Comparison of ENCODE assay signal across 22 cellular contexts in genomic region chr12:67709367-67709954, GRCh38.
DNase-seq lines count a peak whose midpoint lies in the region; ATAC-seq, FAIRE-seq and TF ChIP-seq lines count a peak whose summit lies in the region.
"Had no signal": no experiment of that assay in that cellular context is flagged by ENCODE, and none has a peak within 500 bp of the region (broad histone marks: within the 10 kb centered on the region; RNA-seq: fewer than 3 reads in every experiment).

No MANE protein-coding gene starts in this region.

- H3K9me3 Mint-ChIP-seq in Caco-2 (ENCODE audit: unreplicated experiment), result peaks cover 9% of the 10 kb centered on the region
- H3K9me3 Mint-ChIP-seq in dendritic cell treated with granulocyte-macrophage colony-stimulating factor and Interleukin-4, amounts not matched to agents 40 ng/mL and 50 ng/mL, for 4 days, result no peaks in the 10 kb centered on the region
- H3K9me3 Mint-ChIP-seq: CD4-positive, alpha-beta memory T cell; GM23338 had no signal

- CTCF ChIA-PET in Caco-2 (lab: Charles Lee), result no interaction called here

- H3K27me3 Mint-ChIP-seq in Caco-2 (ENCODE audit: insufficient read depth, unreplicated experiment), result no peaks in the 10 kb centered on the region
- H3K27me3 Mint-ChIP-seq in dendritic cell treated with granulocyte-macrophage colony-stimulating factor and Interleukin-4, amounts not matched to agents 40 ng/mL and 50 ng/mL, for 4 days, result peaks cover 41% of the 10 kb centered on the region
- H3K27me3 Mint-ChIP-seq: CD4-positive, alpha-beta memory T cell had no signal

- no TSS peak for BruUV-seq in Caco-2 (replicated peaks; lab: Mats Ljungman, UMichigan)

- no peaks in the 10 kb centered on the region for H3K36me3 ChIP-seq in Caco-2 (ENCODE audit: control insufficient read depth, insufficient read depth, low read length)
- H3K36me3 ChIP-seq in right atrium auricular region, result no peaks in the 10 kb centered on the region
- no peaks in the 10 kb centered on the region for H3K36me3 ChIP-seq in muscle layer of duodenum (ENCODE audit: control insufficient read depth in 1 of 2, insufficient read depth in 2 of 2, low read length in 2 of 2)
- H3K36me3 ChIP-seq: BE2C, SJSA1 had no signal

- POLR2A ChIA-PET in Caco-2 (lab: Charles Lee), result no interaction called here

- H3K27me3 ChIP-seq in Caco-2 (replicated peaks; ENCODE audit: control insufficient read depth, insufficient read depth, low read length), result no peaks in the 10 kb centered on the region
- no peaks in the 10 kb centered on the region for H3K27me3 ChIP-seq in right atrium auricular region
- no peaks in the 10 kb centered on the region for H3K27me3 ChIP-seq in muscle layer of duodenum (ENCODE audit: low read depth, low read length)
- H3K27me3 ChIP-seq: BE2C had no signal

- H3K27ac ChIP-seq in right atrium auricular region (peak overlapping the region; percentile 35 to 87), muscle layer of duodenum (ENCODE audit: low read length) (peak overlapping the region; percentile 54)
- H3K27ac ChIP-seq: RWPE1, SJSA1 had no signal

- H3K36me3 Mint-ChIP-seq in Caco-2 (ENCODE audit: insufficient read depth, unreplicated experiment), result peaks cover 18% of the 10 kb centered on the region
- H3K36me3 Mint-ChIP-seq in dendritic cell treated with granulocyte-macrophage colony-stimulating factor and Interleukin-4, amounts not matched to agents 40 ng/mL and 50 ng/mL, for 4 days (ENCODE audit: low read depth), result no peaks in the 10 kb centered on the region
- H3K36me3 Mint-ChIP-seq: CD4-positive, alpha-beta memory T cell had no signal

- no peak for FAIRE-seq in RCC 7860 (lab: Jason Lieb, UNC)

- ATAC-seq in GM21526 (IDR thresholded peaks at IDR 0.05; ENCODE audit: low FRiP score, unreplicated experiment), result no peak
- ATAC-seq in HG02571 (IDR thresholded peaks at IDR 0.05; ENCODE audit: unreplicated experiment), result no peak
- ATAC-seq: GM23338 had no signal

- intact Hi-C loops in Caco-2 (cut with micrococcal nuclease; ENCODE audit: unreplicated experiment), result no loop called here
- intact Hi-C loops in dendritic cell treated with granulocyte-macrophage colony-stimulating factor and Interleukin-4, amounts not matched to agents 40 ng/mL and 50 ng/mL, for 4 days (cut with micrococcal nuclease), result no loop called here

- TF ChIP-seq CTCF in Caco-2 (IDR thresholded peaks at IDR 0.05; ENCODE audit: insufficient read depth in 1 of 2, low read depth in 1 of 2, low read length in 1 of 2, severe bottlenecking in 1 of 2, unreplicated experiment in 1 of 2) (no peak), right atrium auricular region (IDR thresholded peaks at IDR 0.05) (no peak)

- peaks cover 33% of the 10 kb centered on the region for H3K4me1 ChIP-seq in Caco-2
- H3K4me1 ChIP-seq in right atrium auricular region, result peaks cover 0 to 30% of the 10 kb centered on the region in 2 donors
- peaks cover 0 to 14% of the 10 kb centered on the region in 2 donors for H3K4me1 ChIP-seq in muscle layer of duodenum (ENCODE audit: control insufficient read depth in 1 of 2, insufficient read depth in 2 of 2, low read length in 2 of 2)
- H3K4me1 ChIP-seq: BE2C had no signal

- H3K4me1 Mint-ChIP-seq in Caco-2 (ENCODE audit: low read depth, unreplicated experiment), result peaks cover 33% of the 10 kb centered on the region
- peaks cover 33% of the 10 kb centered on the region for H3K4me1 Mint-ChIP-seq in dendritic cell treated with granulocyte-macrophage colony-stimulating factor and Interleukin-4, amounts not matched to agents 40 ng/mL and 50 ng/mL, for 4 days (ENCODE audit: low read depth)

- H3K27ac Mint-ChIP-seq in Caco-2 (ENCODE audit: unreplicated experiment), result peak overlapping the region; percentile 90
- peak overlapping the region; percentile 84 for H3K27ac Mint-ChIP-seq in dendritic cell treated with granulocyte-macrophage colony-stimulating factor and Interleukin-4, amounts not matched to agents 40 ng/mL and 50 ng/mL, for 4 days
- H3K27ac Mint-ChIP-seq: GM23338 had no signal

- no peak overlapping the region for H3K4me3 Mint-ChIP-seq in Caco-2 (ENCODE audit: unreplicated experiment)
- H3K4me3 Mint-ChIP-seq in dendritic cell treated with granulocyte-macrophage colony-stimulating factor and Interleukin-4, amounts not matched to agents 40 ng/mL and 50 ng/mL, for 4 days, result no peak overlapping the region
- H3K4me3 Mint-ChIP-seq: CD4-positive, alpha-beta memory T cell; GM23338 had no signal

- no peaks in the 10 kb centered on the region for H3K9me3 ChIP-seq in Caco-2
- H3K9me3 ChIP-seq in right atrium auricular region, result no peaks in the 10 kb centered on the region
- no peaks in the 10 kb centered on the region for H3K9me3 ChIP-seq in muscle layer of duodenum (ENCODE audit: control insufficient read depth in 1 of 2, low read length in 2 of 2)
- H3K9me3 ChIP-seq: BE2C, SJSA1 had no signal

- H3K4me3 ChIP-seq in Caco-2 (ENCODE audit: low read depth, low read length) (no peak overlapping the region), right atrium auricular region (no peak overlapping the region), muscle layer of duodenum (ENCODE audit: low read depth in 1 of 2, low read length in 2 of 2) (no peak overlapping the region)
- H3K4me3 ChIP-seq: GM23338, SJSA1 had no signal

- no peak for DNase-seq in Caco-2
- no peak for DNase-seq in right atrium auricular region (ENCODE audit: low spot score)
- no peak for DNase-seq in stimulated activated CD4-positive, alpha-beta T cell treated with anti-CD3 and anti-CD28 coated beads, Interleukin-15, amount 100 ng/mL, for 24 hours
- DNase-seq in RCC 7860 (ENCODE audit: low spot score), result no peak
- DNase-seq: BE2C; Calu3; CD4-positive, alpha-beta memory T cell; GF-D8; HCEC 1CT; MM.1S; NCI-H1092; NCI-H1436 treated with DMSO at 0.1 percent for 48 hours; NCI-H2029; NCI-H2171 treated with DMSO at 0.1 percent for 48 hours; NCI-H446 had no signal
